Comparison of ENCODE assay signal across 9 cellular contexts in genomic region chr7:157690833-157691382, GRCh38.
A peak's percentile ranks its signal among the peaks of the same experiment; 100 is the strongest.
DNase-seq lines count a peak whose midpoint lies in the region; ATAC-seq and TF ChIP-seq lines count a peak whose summit lies in the region.
"Had no signal": no experiment of that assay in that cellular context is flagged by ENCODE, and none has a peak within 500 bp of the region (broad histone marks: within the 10 kb centered on the region; RNA-seq: fewer than 3 reads in every experiment).

No MANE protein-coding gene starts in this region.

- in situ Hi-C loops in mammary epithelial cell (cut with MboI; ENCODE audit: low sequenced_read_pairs in 2 of 2), result no loop called here

- H3K4me3 ChIP-seq in mammary epithelial cell (replicated peaks in 1 of 3; ENCODE audit: insufficient read depth in 1 of 3, low read depth in 2 of 3, low read length in 3 of 3) (no peak overlapping the region), stomach smooth muscle (ENCODE audit: low read length in 2 of 2) (peak overlapping the region; percentile 25 to 55)

- H2AFZ ChIP-seq in mammary epithelial cell (ENCODE audit: low read depth, low read length), result no peak overlapping the region

- ATAC-seq in HG02623 (IDR thresholded peaks at IDR 0.05; ENCODE audit: unreplicated experiment) (no peak), GM21423 (IDR thresholded peaks at IDR 0.05; ENCODE audit: unreplicated experiment) (no peak), GM21447 (IDR thresholded peaks at IDR 0.05; ENCODE audit: unreplicated experiment) (no peak)

- H3K9ac ChIP-seq in mammary epithelial cell (ENCODE audit: insufficient read depth, low read length), result no peak overlapping the region
- no peak overlapping the region for H3K9ac ChIP-seq in stomach smooth muscle (ENCODE audit: low read length in 2 of 2)

- H3K36me3 ChIP-seq in mammary epithelial cell (ENCODE audit: insufficient read depth, low read length) (no peaks in the 10 kb centered on the region), stomach smooth muscle (ENCODE audit: control insufficient read depth in 2 of 2, insufficient read depth in 2 of 2, low read length in 2 of 2) (no peaks in the 10 kb centered on the region)

- CTCF ChIA-PET in mammary epithelial cell (lab: Charles Lee; ENCODE audit: low non-redundant PET), result no interaction called here

- WGBS in mammary epithelial cell (ENCODE audit: low coverage, missing lambda C conversion rate), result 9% methylated on average over 15 of the region's 60 CpGs

- no peaks in the 10 kb centered on the region for H4K20me1 ChIP-seq in mammary epithelial cell (ENCODE audit: insufficient read depth, low read length)

- BruUV-seq in mammary epithelial cell (replicated peaks; lab: Mats Ljungman, UMichigan), result no TSS peak

- H3K27ac ChIP-seq in mammary epithelial cell (ENCODE audit: insufficient read depth, low read depth, low read length) (no peak overlapping the region), stomach smooth muscle (ENCODE audit: low read length) (no peak overlapping the region)
- H3K27ac ChIP-seq: HL-60 had no signal

- dilution Hi-C loops in mammary epithelial cell (cut with HindIII; ENCODE audit: low sequenced_read_pairs), result no loop called here

- no peaks in the 10 kb centered on the region for H3K4me1 ChIP-seq in mammary epithelial cell (ENCODE audit: insufficient read depth, low read length)
- peaks cover 17% of the 10 kb centered on the region for H3K4me1 ChIP-seq in stomach smooth muscle (ENCODE audit: control insufficient read depth, insufficient read depth, low read length)

- intact Hi-C loops in mammary epithelial cell (cut with micrococcal nuclease), result no loop called here

- peak; percentile 79 for DNase-seq in DMS 273 treated with DMSO at 0.1 percent for 48 hours (lab: John Stamatoyannopoulos, UW)
- DNase-seq in NCI-H146 treated with DMSO at 0.1 percent for 48 hours (lab: John Stamatoyannopoulos, UW; ENCODE audit: unreplicated experiment), result peak; percentile 85
- peak; percentile 26 for DNase-seq in mammary epithelial cell
- DNase-seq in left kidney (ENCODE audit: low read depth, low spot score), result peak; percentile 81

- H3K9me3 ChIP-seq in mammary epithelial cell (replicated peaks; ENCODE audit: insufficient read depth, low read length) (no peaks in the 10 kb centered on the region), stomach smooth muscle (ENCODE audit: control insufficient read depth in 2 of 2, low read length in 2 of 2) (peaks cover 0 to 3% of the 10 kb centered on the region in 2 donors)

- no peak for TF ChIP-seq CTCF in mammary epithelial cell (conservative IDR thresholded peaks at IDR 0.05 in 1 of 2, IDR thresholded peaks at IDR 0.05 in 1 of 2; ENCODE audit: extremely low read depth in 1 of 2, insufficient read depth in 1 of 2, low read depth in 1 of 2, low read length in 2 of 2)

- H3K27me3 ChIP-seq in mammary epithelial cell (ENCODE audit: insufficient read depth, low read length) (peaks cover 56% of the 10 kb centered on the region), stomach smooth muscle (ENCODE audit: control insufficient read depth in 1 of 2, insufficient read depth in 2 of 2, low read length in 2 of 2) (peaks cover 19 to 56% of the 10 kb centered on the region in 2 donors)

- H3K4me2 ChIP-seq in mammary epithelial cell (ENCODE audit: insufficient read depth, low read depth, low read length), result no peak overlapping the region

- no peaks in the 10 kb centered on the region for H3K79me2 ChIP-seq in mammary epithelial cell (ENCODE audit: insufficient read depth, low read length)

Comparison
In these comparisons a context has a peak if more than half of its experiments do, and no peak if none do; other contexts are left out.
1. DNase-seq: peak in every context shown above with its lines; median percentile 85 in NCI-H146 treated with DMSO at 0.1 percent for 48 hours; 81 in left kidney; 79 in DMS 273 treated with DMSO at 0.1 percent for 48 hours; 26 in mammary epithelial cell.
2. H3K4me3 ChIP-seq: peak in stomach smooth muscle (2 of 2); none in mammary epithelial cell (0 of 3).